Comparison of ENCODE assay signal across 15 cellular contexts in genomic region chr17:43240596-43241352, GRCh38. TPM values are rescaled to one million over a fixed set of nuclear protein-coding genes. Genes with fewer than 3 reads are reported as not detected.
DNase-seq lines count a peak whose midpoint lies in the region; ATAC-seq and TF ChIP-seq lines count a peak whose summit lies in the region.
"Not testable (repeated sequence)": the region's sequence is repeated elsewhere in the genome, so short reads cannot be mapped to it uniquely, and the experiment has no call there.
"Had no signal": no experiment of that assay in that cellular context is flagged by ENCODE, and none has a peak within 500 bp of the region (broad histone marks: within the 10 kb centered on the region; RNA-seq: fewer than 3 reads in every experiment).

No MANE protein-coding gene starts in this region.

- H3K27ac ChIP-seq in HCT116 (ENCODE audit: low read depth, low read length); gastrocnemius medialis: not testable (repeated sequence)

- POLR2A ChIA-PET in HCT116 (lab: Charles Lee); activated CD8-positive, alpha-beta T cell treated with anti-CD3 and anti-CD28 coated beads for 36 hours (lab: Charles Lee): not testable (repeated sequence)

- BruUV-seq in HCT116 (replicated peaks; lab: Mats Ljungman, UMichigan), result not testable (repeated sequence)

- H3K4me1 ChIP-seq in HCT116 (ENCODE audit: control insufficient read depth in 1 of 2, insufficient read depth in 2 of 2, low read length in 2 of 2); mucosa of descending colon (ENCODE audit: low read depth); gastrocnemius medialis: not testable (repeated sequence)

- not testable (repeated sequence) for DNase-seq in HCT116 (ENCODE audit: low read depth, low spot score); activated CD8-positive, alpha-beta T cell treated with anti-CD3 and anti-CD28 coated beads for 36 hours; central memory CD8-positive, alpha-beta T cell (ENCODE audit: low spot score in 2 of 2); mucosa of descending colon; gastrocnemius medialis
- peak; percentile 7 for DNase-seq in activated T-helper 2 cell treated with anti-CD3 and anti-CD28 coated beads, Interferon-gamma antibody, Interleukin-2, Interleukin-4, amounts not matched to agents 10 μg/mL and 5 μg/mL and 100 μg/mL, durations not matched to agents 14 hours and 24 hours and 36 hours (ENCODE audit: low spot score)

- H3K4me3 ChIP-seq in HCT116 (replicated peaks in 1 of 2; ENCODE audit: low read depth in 1 of 2, low read length in 2 of 2); mucosa of descending colon; gastrocnemius medialis: not testable (repeated sequence)

- H3K9me3 ChIP-seq in HCT116 (ENCODE audit: control insufficient read depth in 1 of 2, insufficient read depth in 1 of 2, low read depth in 1 of 2, low read length in 2 of 2); mucosa of descending colon; gastrocnemius medialis: not testable (repeated sequence)

- H3K27ac Mint-ChIP-seq in activated CD8-positive, alpha-beta T cell treated with anti-CD3 and anti-CD28 coated beads for 36 hours; activated T-helper 2 cell treated with anti-CD3 and anti-CD28 coated beads, Interferon-gamma antibody, Interleukin-2, Interleukin-4, amounts not matched to agents 10 μg/mL and 5 μg/mL and 100 μg/mL, durations not matched to agents 14 hours and 24 hours and 36 hours; central memory CD8-positive, alpha-beta T cell (ENCODE audit: low read depth): not testable (repeated sequence)

- not testable (repeated sequence) for H3K9ac ChIP-seq in HCT116 (ENCODE audit: low read length)

- ATAC-seq in HCT116, result peak; percentile 75
- ATAC-seq in SK-N-SH treated with all-trans-retinoic acid at 6 μM for 48 hours, result peak; percentile 58
- ATAC-seq in activated CD8-positive, alpha-beta T cell treated with anti-CD3 and anti-CD28 coated beads for 36 hours, result peak; percentile 51
- ATAC-seq in central memory CD8-positive, alpha-beta T cell (replicated peaks; ENCODE audit: extremely low read depth, poor library complexity, severe bottlenecking), result peak; percentile 49
- ATAC-seq in mucosa of descending colon, result peak; percentile 30
- ATAC-seq in gastrocnemius medialis, result peak; percentile 45 to 49

- H3K36me3 Mint-ChIP-seq in activated CD8-positive, alpha-beta T cell treated with anti-CD3 and anti-CD28 coated beads for 36 hours (ENCODE audit: low read depth); activated T-helper 2 cell treated with anti-CD3 and anti-CD28 coated beads, Interferon-gamma antibody, Interleukin-2, Interleukin-4, amounts not matched to agents 10 μg/mL and 5 μg/mL and 100 μg/mL, durations not matched to agents 14 hours and 24 hours and 36 hours (ENCODE audit: low read depth); central memory CD8-positive, alpha-beta T cell (ENCODE audit: insufficient read depth): not testable (repeated sequence)

- H3K27me3 ChIP-seq in HCT116 (ENCODE audit: insufficient read depth, low read length); gastrocnemius medialis: not testable (repeated sequence)

- not testable (repeated sequence) for H3K9me3 Mint-ChIP-seq in activated CD8-positive, alpha-beta T cell treated with anti-CD3 and anti-CD28 coated beads for 36 hours; activated T-helper 2 cell treated with anti-CD3 and anti-CD28 coated beads, Interferon-gamma antibody, Interleukin-2, Interleukin-4, amounts not matched to agents 10 μg/mL and 5 μg/mL and 100 μg/mL, durations not matched to agents 14 hours and 24 hours and 36 hours; central memory CD8-positive, alpha-beta T cell

- TF ChIP-seq CTCF in HCT116 (IDR thresholded peaks at IDR 0.05 in 2 of 3, conservative IDR thresholded peaks at IDR 0.05 in 1 of 3; ENCODE audit: borderline replicate concordance in 1 of 3, insufficient read depth in 1 of 3, low read depth in 2 of 3, low read length in 2 of 3); activated CD8-positive, alpha-beta T cell treated with anti-CD3 and anti-CD28 coated beads for 36 hours (IDR thresholded peaks at IDR 0.05); mucosa of descending colon (IDR thresholded peaks at IDR 0.05); gastrocnemius medialis (IDR thresholded peaks at IDR 0.05 in 4 of 5, conservative IDR thresholded peaks at IDR 0.05 in 1 of 5): not testable (repeated sequence)

- H4K20me1 ChIP-seq in HCT116 (ENCODE audit: insufficient read depth), result not testable (repeated sequence)

- TF ChIP-seq POLR2A in HCT116 (IDR thresholded peaks at IDR 0.05; ENCODE audit: borderline replicate concordance, extremely low read depth, insufficient read depth, insufficient read length); gastrocnemius medialis (IDR thresholded peaks at IDR 0.05): not testable (repeated sequence)

- not testable (repeated sequence) for H3K4me1 Mint-ChIP-seq in activated CD8-positive, alpha-beta T cell treated with anti-CD3 and anti-CD28 coated beads for 36 hours (ENCODE audit: low read depth); activated T-helper 2 cell treated with anti-CD3 and anti-CD28 coated beads, Interferon-gamma antibody, Interleukin-2, Interleukin-4, amounts not matched to agents 10 μg/mL and 5 μg/mL and 100 μg/mL, durations not matched to agents 14 hours and 24 hours and 36 hours (ENCODE audit: low read depth); central memory CD8-positive, alpha-beta T cell

- H3K27me3 Mint-ChIP-seq in activated CD8-positive, alpha-beta T cell treated with anti-CD3 and anti-CD28 coated beads for 36 hours; activated T-helper 2 cell treated with anti-CD3 and anti-CD28 coated beads, Interferon-gamma antibody, Interleukin-2, Interleukin-4, amounts not matched to agents 10 μg/mL and 5 μg/mL and 100 μg/mL, durations not matched to agents 14 hours and 24 hours and 36 hours (ENCODE audit: low read depth); central memory CD8-positive, alpha-beta T cell: not testable (repeated sequence)

- CTCF ChIA-PET in HCT116 (lab: Charles Lee); activated CD8-positive, alpha-beta T cell treated with anti-CD3 and anti-CD28 coated beads for 36 hours (lab: Charles Lee): not testable (repeated sequence)

- not testable (repeated sequence) for H3K9me2 ChIP-seq in HCT116 (ENCODE audit: insufficient read depth)

- H3K4me3 Mint-ChIP-seq in activated CD8-positive, alpha-beta T cell treated with anti-CD3 and anti-CD28 coated beads for 36 hours; activated T-helper 2 cell treated with anti-CD3 and anti-CD28 coated beads, Interferon-gamma antibody, Interleukin-2, Interleukin-4, amounts not matched to agents 10 μg/mL and 5 μg/mL and 100 μg/mL, durations not matched to agents 14 hours and 24 hours and 36 hours (ENCODE audit: low read depth); central memory CD8-positive, alpha-beta T cell: not testable (repeated sequence)

- intact Hi-C loops in HCT116 (cut with micrococcal nuclease); activated CD8-positive, alpha-beta T cell treated with anti-CD3 and anti-CD28 coated beads for 36 hours (cut with micrococcal nuclease); activated T-helper 2 cell treated with anti-CD3 and anti-CD28 coated beads, Interferon-gamma antibody, Interleukin-2, Interleukin-4, amounts not matched to agents 10 μg/mL and 5 μg/mL and 100 μg/mL, durations not matched to agents 14 hours and 24 hours and 36 hours (cut with micrococcal nuclease); mucosa of descending colon (cut with DNase I, micrococcal nuclease); gastrocnemius medialis (cut with DNase I; ENCODE audit: low total_unique reads): not testable (repeated sequence)

- H2AFZ ChIP-seq in HCT116 (ENCODE audit: low read depth, low read length, poor library complexity, severe bottlenecking), result not testable (repeated sequence)

- not testable (repeated sequence) for H3K36me3 ChIP-seq in HCT116 (ENCODE audit: control insufficient read depth in 1 of 2, insufficient read depth in 2 of 2, low read length in 2 of 2); mucosa of descending colon (ENCODE audit: low read depth); gastrocnemius medialis

- in situ Hi-C loops in gastrocnemius medialis (cut with MboI; ENCODE audit: low sequenced_read_pairs in 4 of 4), result not testable (repeated sequence)

- H3K4me2 ChIP-seq in HCT116 (ENCODE audit: low read length), result not testable (repeated sequence)

- RAD21 ChIA-PET in HCT116 (lab: Charles Lee; ENCODE audit: low non-redundant PET in 1 of 2, low total read pairs in 2 of 2, uncharacterized antibody in 2 of 2, unreplicated experiment in 2 of 2), result not testable (repeated sequence)

- not testable (repeated sequence) for H3K79me2 ChIP-seq in HCT116 (ENCODE audit: insufficient read depth, low read length)

- TF ChIP-seq RAD21 in HCT116 (IDR thresholded peaks at IDR 0.05; ENCODE audit: low read depth), result not testable (repeated sequence)

RNA-seq across cellular contexts. Expression of gene RNU2-1, which starts 7.0 kb away (rescaled TPM):
- total RNA-seq in HCT116 (2021; ENCODE audit: unreplicated experiment), result 5,800 TPM
- not detected in 2 replicates for polyA plus RNA-seq in HCT116 (2012)
- total RNA-seq in activated CD8-positive, alpha-beta T cell treated with anti-CD3 and anti-CD28 coated beads for 36 hours, result 1,000 to 10,000 TPM; 3,772 to 4,070 TPM
- 5,483 and 5,636 TPM in 2 replicates for total RNA-seq in activated T-helper 2 cell treated with anti-CD3 and anti-CD28 coated beads, Interferon-gamma antibody, Interleukin-2, Interleukin-4, amounts not matched to agents 10 μg/mL and 5 μg/mL and 100 μg/mL, durations not matched to agents 14 hours and 24 hours and 36 hours
- 1,000 to 10,000 TPM; 3,750 to 8,379 (median 4,134) TPM for total RNA-seq in mucosa of descending colon
- total RNA-seq in gastrocnemius medialis, result not detected
- total RNA-seq: GM23248, IMR-90, RPMI7951, SJSA1 had no signal
- polyA plus RNA-seq: A549; CD4-positive, alpha-beta memory T cell; IMR-90 had no signal

RNA-seq across cellular contexts. Expression of gene CCDC200, which starts 12.4 kb away (rescaled TPM):
- total RNA-seq in HCT116 (2021; ENCODE audit: unreplicated experiment) (not detected), mucosa of descending colon (not detected), gastrocnemius medialis (not detected)
- 0.52 and 0.85 TPM in 2 replicates for polyA plus RNA-seq in HCT116 (2012)
- total RNA-seq in activated CD8-positive, alpha-beta T cell treated with anti-CD3 and anti-CD28 coated beads for 36 hours, result not detected
- total RNA-seq in activated T-helper 2 cell treated with anti-CD3 and anti-CD28 coated beads, Interferon-gamma antibody, Interleukin-2, Interleukin-4, amounts not matched to agents 10 μg/mL and 5 μg/mL and 100 μg/mL, durations not matched to agents 14 hours and 24 hours and 36 hours, result not detected in 2 replicates
- total RNA-seq: GM23248, H9, IMR-90, Right ventricle myocardium superior, RPMI7951, SJSA1 had no signal
- polyA plus RNA-seq: A549, IMR-90 had no signal

RNA-seq across cellular contexts. Expression of gene TMEM106A, which starts 29.1 kb away (rescaled TPM):
- total RNA-seq in HCT116 (2021; ENCODE audit: unreplicated experiment), result 3.5 TPM
- polyA plus RNA-seq in HCT116 (2012), result 1.9 and 2.3 TPM in 2 replicates
- 1 to 10 TPM; 9.2 to 9.8 TPM for total RNA-seq in activated CD8-positive, alpha-beta T cell treated with anti-CD3 and anti-CD28 coated beads for 36 hours
- 18.5 and 22.0 TPM in 2 replicates for total RNA-seq in activated T-helper 2 cell treated with anti-CD3 and anti-CD28 coated beads, Interferon-gamma antibody, Interleukin-2, Interleukin-4, amounts not matched to agents 10 μg/mL and 5 μg/mL and 100 μg/mL, durations not matched to agents 14 hours and 24 hours and 36 hours
- total RNA-seq in mucosa of descending colon, result 10 to 100 TPM; 11.8 to 12.5 (median 12.0) TPM
- 1 to 10 TPM in 3 of 4 donors, under 1 TPM in 1; 0.32 to 5.6 (median 2.5) TPM for total RNA-seq in gastrocnemius medialis

Comparison
In these comparisons a context has a peak if more than half of its experiments do, and no peak if none do; other contexts are left out.
1. RNA of gene RNU2-1, which starts 7.0 kb away (total RNA-seq): 5,800 TPM in HCT116 (single experiment), 5,483 to 5,636 TPM in activated T-helper 2 cell treated with anti-CD3 and anti-CD28 coated beads, Interferon-gamma antibody, Interleukin-2, Interleukin-4, amounts not matched to agents 10 μg/mL and 5 μg/mL and 100 μg/mL, durations not matched to agents 14 hours and 24 hours and 36 hours, 3,750 to 8,379 TPM in mucosa of descending colon and 3,772 to 4,070 TPM in activated CD8-positive, alpha-beta T cell treated with anti-CD3 and anti-CD28 coated beads for 36 hours; not detected in gastrocnemius medialis; every median in the first group is over 1,000 times any median in the second.
2. Peak in every context shown above with its lines, with median percentiles within 50 percentile points of each other: ATAC-seq.